28 cellular contexts compared by ENCODE assay signal in the genomic region with DNA sequence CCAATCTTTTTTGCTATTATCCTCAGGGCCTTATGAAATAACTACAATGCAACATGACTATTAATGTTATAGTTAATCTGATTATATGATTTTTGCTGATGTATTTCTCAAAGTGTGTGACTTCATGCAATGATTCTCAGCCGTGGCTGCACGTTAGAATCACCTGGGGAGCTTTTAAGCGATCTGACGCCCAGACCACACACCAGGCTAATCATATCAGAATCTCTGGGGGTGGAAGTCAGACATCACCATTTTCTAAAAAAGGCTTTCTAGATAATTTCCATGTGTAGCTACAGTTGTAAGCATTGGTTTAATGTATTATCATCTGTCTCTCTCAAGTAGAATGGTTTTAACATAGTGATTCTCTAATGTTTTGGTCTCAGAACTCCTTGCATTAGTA. TPM values are rescaled to one million over a fixed set of nuclear protein-coding genes. Genes with fewer than 3 reads are reported as not detected.
DNase-seq lines count a peak whose midpoint lies in the region; ATAC-seq, FAIRE-seq and TF ChIP-seq lines count a peak whose summit lies in the region.
"Had no signal": no experiment of that assay in that cellular context is flagged by ENCODE, and none has a peak within 500 bp of the region (broad histone marks: within the 10 kb centered on the region; RNA-seq: fewer than 3 reads in every experiment).

No MANE protein-coding gene starts in this region.

- WGBS in SK-N-SH (ENCODE audit: low lambda C conversion rate), result 75% methylated on average over 4 of the region's 4 CpGs
- 49% methylated on average over 4 of the region's 4 CpGs for WGBS in GM12878 (ENCODE audit: insufficient coverage, insufficient replicate concordance, low lambda C conversion rate, missing lambda C conversion rate)

- DNase-seq in SK-N-SH (no peak), GM12878 (ENCODE audit: low read depth, low spot score) (no peak), sciatic nerve (ENCODE audit: low spot score) (no peak), glomerular visceral epithelial cell (ENCODE audit: extremely low spot score) (no peak), NCI-H1417 (lab: John Stamatoyannopoulos, UW) (no peak)
- no peak for DNase-seq in activated CD4-positive, alpha-beta T cell treated with anti-CD3 and anti-CD28 coated beads for 1 hour
- DNase-seq: BE2C; CD8-positive, alpha-beta memory T cell; DMS 273 treated with DMSO at 0.1 percent for 48 hours; DMS79 treated with DMSO at 0.1 percent for 48 hours; GM23248; H7; KBM-7; MG63; NCI-H1694; NCI-H2029 treated with DMSO at 0.1 percent for 48 hours; NCI-H446 treated with DMSO at 0.1 percent for 48 hours; NCI-H526; NCI-H82; NK-92 treated with Interleukin-12 subunit alpha and Interleukin-12 subunit beta, amount 100 ng/mL, for 24 hours; Right ventricle myocardium superior; RPMI8226 had no signal

- peaks cover 8 to 11% of the 10 kb centered on the region in 2 experiments; a peak in 2 of 4 replicates for H3K4me1 ChIP-seq in SK-N-SH (ENCODE audit: control insufficient read depth in 1 of 2, insufficient read depth in 2 of 2, low read depth in 1 of 2, low read length in 1 of 2)
- H3K4me1 ChIP-seq in KMS-11 (ENCODE audit: low read depth, poor library complexity, severe bottlenecking), result peaks cover 54% of the 10 kb centered on the region
- no peaks in the 10 kb centered on the region for H3K4me1 ChIP-seq in GM12878 (ENCODE audit: control insufficient read depth, insufficient read depth, low read length)

- ATAC-seq in SK-N-SH treated with all-trans-retinoic acid at 6 μM for 48 hours (no peak), GM12878 (no peak), sciatic nerve (peak; percentile 14)

- peak; percentile 7 for FAIRE-seq in GM12878 (lab: Jason Lieb, UNC)
- FAIRE-seq: GM19239, HTR-8/SVneo had no signal

- in situ Hi-C loops in GM12878 (cut with MboI), result no loop called here

- H4K20me1 ChIP-seq in SK-N-SH (ENCODE audit: insufficient read depth) (no peaks in the 10 kb centered on the region), KMS-11 (ENCODE audit: insufficient read depth) (no peaks in the 10 kb centered on the region), GM12878 (ENCODE audit: control insufficient read depth, insufficient read depth) (no peaks in the 10 kb centered on the region)

- TF ChIP-seq POLR2A in GM12878 (IDR thresholded peaks at IDR 0.05; ENCODE audit: low read depth, low read length), result no peak

- H3K36me3 ChIP-seq in SK-N-SH (replicated peaks in 1 of 2; ENCODE audit: control insufficient read depth in 1 of 2, insufficient read depth in 2 of 2, low read length in 1 of 2) (no peaks in the 10 kb centered on the region), KMS-11 (ENCODE audit: insufficient read depth) (no peaks in the 10 kb centered on the region), GM12878 (ENCODE audit: control insufficient read depth in 2 of 2, insufficient read depth in 2 of 2, low read length in 1 of 2) (no peaks in the 10 kb centered on the region)
- H3K36me3 ChIP-seq: BE2C, MG63, SJSA1 had no signal

- no peaks in the 10 kb centered on the region for H3K9me2 ChIP-seq in SK-N-SH

- H3K4me3 ChIP-seq in SK-N-SH (ENCODE audit: low read depth in 2 of 2, low read length in 1 of 2) (no peak overlapping the region), KMS-11 (IDR thresholded peaks at IDR 0.05; ENCODE audit: insufficient read depth, low read depth, low read length) (no peak overlapping the region), GM12878 (no peak overlapping the region)
- H3K4me3 ChIP-seq: GM23248, MG63, SJSA1 had no signal

- SMC1A ChIA-PET in GM12878 (lab: Charles Lee; ENCODE audit: uncharacterized antibody, unreplicated experiment), result interaction anchor here (0.8 to 1.6 kb wide), 2 partner anchors 10 to 16 kb away, joined by 3 read pairs; no protein-coding TSS in a partner anchor

- H3F3A ChIP-seq in SK-N-SH (replicated peaks; ENCODE audit: insufficient read depth), result peaks cover 5% of the 10 kb centered on the region

- POLR2A ChIA-PET in SK-N-SH (lab: Yijun Ruan, JAX), result no interaction called here
- POLR2A ChIA-PET in GM12878 (lab: Charles Lee), result no interaction called here

- TF ChIP-seq CTCF in SK-N-SH (IDR thresholded peaks at IDR 0.05), result no peak
- no peak for TF ChIP-seq CTCF in KMS-11 (conservative IDR thresholded peaks at IDR 0.05; ENCODE audit: low read depth, low read length)
- TF ChIP-seq CTCF in GM12878 (IDR thresholded peaks at IDR 0.05 in 2 of 3, conservative IDR thresholded peaks at IDR 0.05 in 1 of 3; ENCODE audit: control insufficient read depth in 2 of 3, extremely low read depth in 1 of 3, insufficient read depth in 1 of 3, low read depth in 3 of 3, low read length in 3 of 3), result no peak

- H3K4me2 ChIP-seq in SK-N-SH (no peak overlapping the region), KMS-11 (peak overlapping the region; percentile 97), GM12878 (ENCODE audit: control insufficient read depth, insufficient read depth) (no peak overlapping the region)

- intact Hi-C loops in GM12878 (cut with micrococcal nuclease; ENCODE audit: unreplicated experiment) (no loop called here), sciatic nerve (cut with DNase I) (no loop called here)

- no peak overlapping the region; a peak in 1 of 4 replicates for H3K27ac ChIP-seq in SK-N-SH (ENCODE audit: low read depth in 2 of 2, low read length in 1 of 2)
- peak overlapping the region; percentile 92 for H3K27ac ChIP-seq in KMS-11
- no peak overlapping the region for H3K27ac ChIP-seq in GM12878 (ENCODE audit: control insufficient read depth, insufficient read depth)
- H3K27ac ChIP-seq: 22Rv1, GM23248, SJSA1 had no signal

- H3K79me2 ChIP-seq in SK-N-SH (ENCODE audit: insufficient read depth) (no peaks in the 10 kb centered on the region), KMS-11 (ENCODE audit: insufficient read depth, low read depth) (peaks cover 95% of the 10 kb centered on the region), GM12878 (ENCODE audit: control insufficient read depth, insufficient read depth, low read length) (no peaks in the 10 kb centered on the region)

- H3K27me3 ChIP-seq in SK-N-SH (ENCODE audit: insufficient read depth) (no peaks in the 10 kb centered on the region), KMS-11 (ENCODE audit: insufficient read depth, low read depth) (no peaks in the 10 kb centered on the region), GM12878 (replicated peaks in 1 of 2; ENCODE audit: control insufficient read depth in 2 of 2, insufficient read depth in 2 of 2, low read length in 1 of 2) (peaks cover 0 to 6% of the 10 kb centered on the region in 2 experiments; a peak in 1 of 4 replicates)
- H3K27me3 ChIP-seq: BE2C, MG63, SJSA1 had no signal

- H3K9me3 ChIP-seq in SK-N-SH, result no peaks in the 10 kb centered on the region
- no peaks in the 10 kb centered on the region for H3K9me3 ChIP-seq in GM12878 (replicated peaks; ENCODE audit: control insufficient read depth, insufficient read depth, low read length)
- H3K9me3 ChIP-seq: BE2C, MG63, SJSA1 had no signal

- H2AFZ ChIP-seq in SK-N-SH (ENCODE audit: low read depth) (no peak overlapping the region), KMS-11 (ENCODE audit: low read depth) (no peak overlapping the region), GM12878 (ENCODE audit: control insufficient read depth, low read depth, low read length) (no peak overlapping the region)
- H2AFZ ChIP-seq: GM23248 had no signal

- RAD21 ChIA-PET in GM12878 (lab: Charles Lee; ENCODE audit: unreplicated experiment), result interaction anchor here (0.6 to 1.0 kb wide), 2 partner anchors 19 to 57 kb away, joined by 3 read pairs; no protein-coding TSS in a partner anchor

- CTCF ChIA-PET in SK-N-SH (lab: Yijun Ruan, JAX), result interaction anchor here (1.1 to 3.0 kb wide), 5 partner anchors 11 to 57 kb away, joined by 3 to 11 read pairs (median 5); no protein-coding TSS in a partner anchor
- CTCF ChIA-PET in GM12878 (lab: Yijun Ruan, JAX), result interaction anchor here (0.7 to 1.4 kb wide), 2 partner anchors 9 to 31 kb away, joined by 3 to 4 read pairs; no protein-coding TSS in a partner anchor

- H3K9ac ChIP-seq in SK-N-SH, result no peak overlapping the region
- H3K9ac ChIP-seq in KMS-11, result peak overlapping the region; percentile 90
- H3K9ac ChIP-seq in GM12878 (ENCODE audit: control insufficient read depth, insufficient read depth, low read length), result no peak overlapping the region
- H3K9ac ChIP-seq: GM23248 had no signal

- no peak for TF ChIP-seq RAD21 in SK-N-SH (IDR thresholded peaks at IDR 0.05; ENCODE audit: low read length)
- no peak for TF ChIP-seq RAD21 in GM12878 (IDR thresholded peaks at IDR 0.05; ENCODE audit: insufficient read depth, low read depth, low read length)

- no peak for TF ChIP-seq EP300 in SK-N-SH (IDR thresholded peaks at IDR 0.05; ENCODE audit: borderline replicate concordance in 1 of 2, low read depth in 1 of 2, low read length in 1 of 2)
- TF ChIP-seq EP300 in GM12878 (IDR thresholded peaks at IDR 0.05; ENCODE audit: borderline replicate concordance in 1 of 2, control insufficient read depth in 1 of 2, low read depth in 2 of 2, low read length in 2 of 2), result no peak

- no TSS peak for BruUV-seq in GM12878 (replicated peaks; lab: Mats Ljungman, UMichigan)

RNA-seq across cellular contexts. Expression of a gene that starts 5.5 kb away (rescaled TPM):
- polyA plus RNA-seq in SK-N-SH (2012; rRNA removed) (0.06 and 0.12 TPM in 2 replicates), GM12878 (2011; rRNA removed) (0.14 and 0.52 TPM in 2 replicates), GM12878 (2014; fragmentation: Illumina TruSeq; extraction: Trizol) (0.19 TPM in 1 of 2 replicates, not detected in the other), GM12878 (2014; fragmentation: Nextera tagmentation; extraction: Ambion mirVana) (under 1 TPM; 0.14 to 0.24 TPM), GM12878 (2014; rRNA removed) (not detected in 2 replicates), GM12878 (2016; fragmentation: Nextera tagmentation; extraction: Ambion mirVana) (under 1 TPM; 0.24 to 0.86 TPM)
- 0.21 and 0.22 TPM in 2 replicates for polyA plus RNA-seq in SK-N-SH (2012; cell fraction: cytosol; rRNA removed)
- 0.09 and 0.36 TPM in 2 replicates for polyA plus RNA-seq in SK-N-SH (2012; cell fraction: nucleus; rRNA removed)
- not detected in 2 replicates for total RNA-seq in GM12878 (2013; cell fraction: nucleolus; rRNA removed)
- total RNA-seq in GM12878 (2014; rRNA removed) (0.17 and 0.27 TPM in 2 replicates), GM12878 (2014; rRNA removed; fragmentation: Illumina TruSeq; extraction: Trizol) (0.18 TPM in 1 of 2 replicates, not detected in the other), GM12878 (2021) (0.15 and 0.16 TPM in 2 replicates), sciatic nerve (4.8 TPM)
- 0.20 TPM for polyA plus RNA-seq in GM12878 (2011; ENCODE audit: low read depth)
- 0.19 and 0.23 TPM in 2 replicates for polyA plus RNA-seq in GM12878 (2011; cell fraction: cytosol; rRNA removed)
- 0.23 and 0.28 TPM in 2 replicates for polyA plus RNA-seq in GM12878 (2011; cell fraction: nucleus; rRNA removed)
- 0.23 and 0.45 TPM in 2 replicates for polyA plus RNA-seq in GM12878 (2012)
- polyA minus RNA-seq in GM12878 (2011; rRNA and poly(A)+ RNA removed), result not detected in 2 replicates
- not detected in 2 replicates for polyA minus RNA-seq in GM12878 (2011; cell fraction: cytosol; rRNA and poly(A)+ RNA removed)
- 0.57 TPM in 1 of 2 replicates, not detected in the other for polyA minus RNA-seq in GM12878 (2011; cell fraction: nucleus; rRNA and poly(A)+ RNA removed)

RNA-seq across cellular contexts. Expression of a gene that starts 14.3 kb away (rescaled TPM):
- polyA plus RNA-seq in SK-N-SH (2012; rRNA removed) (15.9 and 17.5 TPM in 2 replicates), GM12878 (2011; rRNA removed) (8.2 and 10.8 TPM in 2 replicates), GM12878 (2014; fragmentation: Illumina TruSeq; extraction: Trizol) (11.1 and 14.2 TPM in 2 replicates), GM12878 (2014; fragmentation: Nextera tagmentation; extraction: Ambion mirVana) (1 to 10 TPM; 3.3 to 3.7 TPM), GM12878 (2014; rRNA removed) (6.1 and 7.5 TPM in 2 replicates), GM12878 (2016; fragmentation: Nextera tagmentation; extraction: Ambion mirVana) (1 to 10 TPM; 6.5 to 7.4 TPM)
- 20.5 and 20.9 TPM in 2 replicates for polyA plus RNA-seq in SK-N-SH (2012; cell fraction: cytosol; rRNA removed)
- polyA plus RNA-seq in SK-N-SH (2012; cell fraction: nucleus; rRNA removed), result 14.8 and 25.9 TPM in 2 replicates
- 38.5 and 48.5 TPM in 2 replicates for total RNA-seq in GM12878 (2013; cell fraction: nucleolus; rRNA removed)
- total RNA-seq in GM12878 (2014; rRNA removed) (9.0 and 11.4 TPM in 2 replicates), GM12878 (2014; rRNA removed; fragmentation: Illumina TruSeq; extraction: Trizol) (12.0 and 13.7 TPM in 2 replicates), GM12878 (2021) (10.4 and 14.9 TPM in 2 replicates), sciatic nerve (57.2 TPM)
- 6.8 TPM for polyA plus RNA-seq in GM12878 (2011; ENCODE audit: low read depth)
- 4.5 and 5.0 TPM in 2 replicates for polyA plus RNA-seq in GM12878 (2011; cell fraction: cytosol; rRNA removed)
- polyA plus RNA-seq in GM12878 (2011; cell fraction: nucleus; rRNA removed), result 5.8 and 7.1 TPM in 2 replicates
- 9.5 and 10.6 TPM in 2 replicates for polyA plus RNA-seq in GM12878 (2012)
- 11.2 and 11.4 TPM in 2 replicates for polyA minus RNA-seq in GM12878 (2011; rRNA and poly(A)+ RNA removed)
- polyA minus RNA-seq in GM12878 (2011; cell fraction: cytosol; rRNA and poly(A)+ RNA removed), result 5.3 and 7.6 TPM in 2 replicates
- polyA minus RNA-seq in GM12878 (2011; cell fraction: nucleus; rRNA and poly(A)+ RNA removed), result 5.7 and 9.8 TPM in 2 replicates
